In genomic region chr12:116674643-116675183, GRCh38 we compare ENCODE assay signal across 1 cellular context.
TF ChIP-seq lines count a peak whose summit lies in the region.

No MANE protein-coding gene starts in this region.

TF ChIP-seq in GM23338, 12 proteins besides CTCF, POLR2A, EP300 and RAD21 (continued from another document):
- TF ChIP-seq, protein P1, sequence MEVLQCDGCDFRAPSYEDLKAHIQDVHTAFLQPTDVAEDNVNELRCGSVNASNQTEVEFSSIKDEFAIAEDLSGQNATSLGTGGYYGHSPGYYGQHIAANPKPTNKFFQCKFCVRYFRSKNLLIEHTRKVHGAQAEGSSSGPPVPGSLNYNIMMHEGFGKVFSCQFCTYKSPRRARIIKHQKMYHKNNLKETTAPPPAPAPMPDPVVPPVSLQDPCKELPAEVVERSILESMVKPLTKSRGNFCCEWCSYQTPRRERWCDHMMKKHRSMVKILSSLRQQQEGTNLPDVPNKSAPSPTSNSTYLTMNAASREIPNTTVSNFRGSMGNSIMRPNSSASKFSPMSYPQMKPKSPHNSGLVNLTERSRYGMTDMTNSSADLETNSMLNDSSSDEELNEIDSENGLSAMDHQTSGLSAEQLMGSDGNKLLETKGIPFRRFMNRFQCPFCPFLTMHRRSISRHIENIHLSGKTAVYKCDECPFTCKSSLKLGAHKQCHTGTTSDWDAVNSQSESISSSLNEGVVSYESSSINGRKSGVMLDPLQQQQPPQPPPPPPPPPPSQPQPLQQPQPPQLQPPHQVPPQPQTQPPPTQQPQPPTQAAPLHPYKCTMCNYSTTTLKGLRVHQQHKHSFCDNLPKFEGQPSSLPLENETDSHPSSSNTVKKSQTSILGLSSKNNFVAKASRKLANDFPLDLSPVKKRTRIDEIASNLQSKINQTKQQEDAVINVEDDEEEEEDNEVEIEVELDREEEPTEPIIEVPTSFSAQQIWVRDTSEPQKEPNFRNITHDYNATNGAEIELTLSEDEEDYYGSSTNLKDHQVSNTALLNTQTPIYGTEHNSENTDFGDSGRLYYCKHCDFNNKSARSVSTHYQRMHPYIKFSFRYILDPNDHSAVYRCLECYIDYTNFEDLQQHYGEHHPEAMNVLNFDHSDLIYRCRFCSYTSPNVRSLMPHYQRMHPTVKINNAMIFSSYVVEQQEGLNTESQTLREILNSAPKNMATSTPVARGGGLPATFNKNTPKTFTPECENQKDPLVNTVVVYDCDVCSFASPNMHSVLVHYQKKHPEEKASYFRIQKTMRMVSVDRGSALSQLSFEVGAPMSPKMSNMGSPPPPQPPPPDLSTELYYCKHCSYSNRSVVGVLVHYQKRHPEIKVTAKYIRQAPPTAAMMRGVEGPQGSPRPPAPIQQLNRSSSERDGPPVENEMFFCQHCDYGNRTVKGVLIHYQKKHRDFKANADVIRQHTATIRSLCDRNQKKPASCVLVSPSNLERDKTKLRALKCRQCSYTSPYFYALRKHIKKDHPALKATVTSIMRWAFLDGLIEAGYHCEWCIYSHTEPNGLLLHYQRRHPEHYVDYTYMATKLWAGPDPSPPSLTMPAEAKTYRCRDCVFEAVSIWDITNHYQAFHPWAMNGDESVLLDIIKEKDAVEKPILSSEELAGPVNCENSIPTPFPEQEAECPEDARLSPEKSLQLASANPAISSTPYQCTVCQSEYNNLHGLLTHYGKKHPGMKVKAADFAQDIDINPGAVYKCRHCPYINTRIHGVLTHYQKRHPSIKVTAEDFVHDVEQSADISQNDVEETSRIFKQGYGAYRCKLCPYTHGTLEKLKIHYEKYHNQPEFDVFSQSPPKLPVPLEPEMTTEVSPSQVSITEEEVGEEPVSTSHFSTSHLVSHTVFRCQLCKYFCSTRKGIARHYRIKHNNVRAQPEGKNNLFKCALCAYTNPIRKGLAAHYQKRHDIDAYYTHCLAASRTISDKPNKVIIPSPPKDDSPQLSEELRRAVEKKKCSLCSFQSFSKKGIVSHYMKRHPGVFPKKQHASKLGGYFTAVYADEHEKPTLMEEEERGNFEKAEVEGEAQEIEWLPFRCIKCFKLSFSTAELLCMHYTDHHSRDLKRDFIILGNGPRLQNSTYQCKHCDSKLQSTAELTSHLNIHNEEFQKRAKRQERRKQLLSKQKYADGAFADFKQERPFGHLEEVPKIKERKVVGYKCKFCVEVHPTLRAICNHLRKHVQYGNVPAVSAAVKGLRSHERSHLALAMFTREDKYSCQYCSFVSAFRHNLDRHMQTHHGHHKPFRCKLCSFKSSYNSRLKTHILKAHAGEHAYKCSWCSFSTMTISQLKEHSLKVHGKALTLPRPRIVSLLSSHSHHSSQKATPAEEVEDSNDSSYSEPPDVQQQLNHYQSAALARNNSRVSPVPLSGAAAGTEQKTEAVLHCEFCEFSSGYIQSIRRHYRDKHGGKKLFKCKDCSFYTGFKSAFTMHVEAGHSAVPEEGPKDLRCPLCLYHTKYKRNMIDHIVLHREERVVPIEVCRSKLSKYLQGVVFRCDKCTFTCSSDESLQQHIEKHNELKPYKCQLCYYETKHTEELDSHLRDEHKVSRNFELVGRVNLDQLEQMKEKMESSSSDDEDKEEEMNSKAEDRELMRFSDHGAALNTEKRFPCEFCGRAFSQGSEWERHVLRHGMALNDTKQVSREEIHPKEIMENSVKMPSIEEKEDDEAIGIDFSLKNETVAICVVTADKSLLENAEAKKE (CRISPR knock-in tag; IDR thresholded peaks at IDR 0.05): no peak
- TF ChIP-seq STAT1 (IDR thresholded peaks at IDR 0.05; ENCODE audit: unreplicated experiment) (no peak), EZH2phosphoT487 (IDR thresholded peaks at IDR 0.05; ENCODE audit: unreplicated experiment) (no peak), ETS1 (IDR thresholded peaks at IDR 0.05) (no peak), ZNF114 (CRISPR knock-in tag; IDR thresholded peaks at IDR 0.05) (no peak), ZNF331 (CRISPR knock-in tag; IDR thresholded peaks at IDR 0.05; ENCODE audit: low read depth) (no peak), POLR2AphosphoS5 (IDR thresholded peaks at IDR 0.05; ENCODE audit: low read depth) (no peak), NANOG (IDR thresholded peaks at IDR 0.05; ENCODE audit: borderline replicate concordance) (no peak)
- TF ChIP-seq, protein P2, sequence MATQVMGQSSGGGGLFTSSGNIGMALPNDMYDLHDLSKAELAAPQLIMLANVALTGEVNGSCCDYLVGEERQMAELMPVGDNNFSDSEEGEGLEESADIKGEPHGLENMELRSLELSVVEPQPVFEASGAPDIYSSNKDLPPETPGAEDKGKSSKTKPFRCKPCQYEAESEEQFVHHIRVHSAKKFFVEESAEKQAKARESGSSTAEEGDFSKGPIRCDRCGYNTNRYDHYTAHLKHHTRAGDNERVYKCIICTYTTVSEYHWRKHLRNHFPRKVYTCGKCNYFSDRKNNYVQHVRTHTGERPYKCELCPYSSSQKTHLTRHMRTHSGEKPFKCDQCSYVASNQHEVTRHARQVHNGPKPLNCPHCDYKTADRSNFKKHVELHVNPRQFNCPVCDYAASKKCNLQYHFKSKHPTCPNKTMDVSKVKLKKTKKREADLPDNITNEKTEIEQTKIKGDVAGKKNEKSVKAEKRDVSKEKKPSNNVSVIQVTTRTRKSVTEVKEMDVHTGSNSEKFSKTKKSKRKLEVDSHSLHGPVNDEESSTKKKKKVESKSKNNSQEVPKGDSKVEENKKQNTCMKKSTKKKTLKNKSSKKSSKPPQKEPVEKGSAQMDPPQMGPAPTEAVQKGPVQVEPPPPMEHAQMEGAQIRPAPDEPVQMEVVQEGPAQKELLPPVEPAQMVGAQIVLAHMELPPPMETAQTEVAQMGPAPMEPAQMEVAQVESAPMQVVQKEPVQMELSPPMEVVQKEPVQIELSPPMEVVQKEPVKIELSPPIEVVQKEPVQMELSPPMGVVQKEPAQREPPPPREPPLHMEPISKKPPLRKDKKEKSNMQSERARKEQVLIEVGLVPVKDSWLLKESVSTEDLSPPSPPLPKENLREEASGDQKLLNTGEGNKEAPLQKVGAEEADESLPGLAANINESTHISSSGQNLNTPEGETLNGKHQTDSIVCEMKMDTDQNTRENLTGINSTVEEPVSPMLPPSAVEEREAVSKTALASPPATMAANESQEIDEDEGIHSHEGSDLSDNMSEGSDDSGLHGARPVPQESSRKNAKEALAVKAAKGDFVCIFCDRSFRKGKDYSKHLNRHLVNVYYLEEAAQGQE (IDR thresholded peaks at IDR 0.05; ENCODE audit: unreplicated experiment): no peak
